In the genomic region with DNA sequence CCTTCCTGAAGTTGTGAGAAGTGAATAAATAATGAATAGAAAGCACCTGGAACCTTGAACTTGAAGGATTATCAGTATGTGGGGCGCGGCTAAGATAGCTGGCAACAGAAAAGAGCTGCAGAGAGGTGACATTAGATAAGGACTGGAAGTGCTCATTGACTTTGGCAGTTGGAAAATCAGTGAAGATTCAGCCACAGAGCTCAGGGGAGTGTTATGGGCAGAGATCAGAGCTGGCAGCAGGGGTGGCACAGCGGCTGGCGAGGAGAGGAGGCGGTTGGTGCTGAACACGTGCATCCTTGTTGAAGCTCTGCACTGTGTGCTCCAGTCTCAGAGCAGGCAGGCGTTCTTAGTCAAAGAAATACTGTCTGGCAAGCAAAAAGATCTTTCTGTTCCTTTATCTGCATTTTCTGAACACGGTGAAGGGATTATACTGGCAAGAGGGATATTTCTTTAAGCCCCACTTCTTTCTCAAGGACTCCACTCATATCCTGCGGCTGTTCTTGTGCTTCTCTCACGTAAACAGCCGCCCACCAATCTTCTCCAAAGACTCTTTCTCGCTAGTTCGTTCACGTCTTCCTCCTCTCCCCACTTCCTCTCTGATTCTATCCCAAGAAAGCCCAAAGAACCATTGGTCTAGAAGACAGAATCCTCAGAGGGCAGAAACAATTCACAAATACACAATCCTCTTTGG, we compare ENCODE assay signal across 18 cellular contexts. TPM values are rescaled to one million over a fixed set of nuclear protein-coding genes. Genes with fewer than 3 reads are reported as not detected.
DNase-seq lines count a peak whose midpoint lies in the region; ATAC-seq and TF ChIP-seq lines count a peak whose summit lies in the region.
"Had no signal": no experiment of that assay in that cellular context is flagged by ENCODE, and none has a peak within 500 bp of the region (broad histone marks: within the 10 kb centered on the region; RNA-seq: fewer than 3 reads in every experiment).

No MANE protein-coding gene starts in this region.

- peak overlapping the region; percentile 25 for H3K4me3 Mint-ChIP-seq in type B pancreatic cell
- no peak overlapping the region for H3K4me3 Mint-ChIP-seq in stimulated activated naive CD8-positive, alpha-beta T cell treated with anti-CD3 and anti-CD28 coated beads, Interleukin-15, amount 100 ng/mL, for 72 hours
- no peak overlapping the region for H3K4me3 Mint-ChIP-seq in activated T-cell treated with anti-CD3 and anti-CD28 coated beads, Interleukin-2, amount 50 U/mL, for 24 hours
- H3K4me3 Mint-ChIP-seq: activated T-cell treated with anti-CD3 and anti-CD28 coated beads, Interleukin-2, amount 50 U/mL, for 4 hours; CD4-positive, CD25-positive, alpha-beta regulatory T cell; dendritic cell treated with granulocyte-macrophage colony-stimulating factor and Interleukin-4, amounts not matched to agents 40 ng/mL and 50 ng/mL, for 4 days had no signal

- H3K36me3 ChIP-seq in left ventricle myocardium inferior, result no peaks in the 10 kb centered on the region
- H3K36me3 ChIP-seq: esophagus squamous epithelium, uterus had no signal

- H3K9me3 ChIP-seq in left ventricle myocardium inferior (replicated peaks), result no peaks in the 10 kb centered on the region
- H3K9me3 ChIP-seq: esophagus squamous epithelium, uterus had no signal

- no peaks in the 10 kb centered on the region for H3K27me3 ChIP-seq in left ventricle myocardium inferior (ENCODE audit: low read depth)
- H3K27me3 ChIP-seq: esophagus squamous epithelium, uterus had no signal

- no peak for TF ChIP-seq CTCF in left ventricle myocardium inferior (IDR thresholded peaks at IDR 0.05; ENCODE audit: borderline replicate concordance)
- TF ChIP-seq CTCF in type B pancreatic cell (conservative IDR thresholded peaks at IDR 0.05), result no peak

- H3K36me3 Mint-ChIP-seq in type B pancreatic cell, result no peaks in the 10 kb centered on the region
- no peaks in the 10 kb centered on the region for H3K36me3 Mint-ChIP-seq in activated T-cell treated with anti-CD3 and anti-CD28 coated beads, Interleukin-2, amount 50 U/mL, for 24 hours (ENCODE audit: low read depth)
- H3K36me3 Mint-ChIP-seq: CD4-positive, CD25-positive, alpha-beta regulatory T cell had no signal

- H3K4me1 ChIP-seq in left ventricle myocardium inferior, result peaks cover 47% of the 10 kb centered on the region
- H3K4me1 ChIP-seq: uterus had no signal

- H3K4me1 Mint-ChIP-seq in type B pancreatic cell (ENCODE audit: unreplicated experiment), result peaks cover 52% of the 10 kb centered on the region
- no peaks in the 10 kb centered on the region for H3K4me1 Mint-ChIP-seq in stimulated activated naive CD8-positive, alpha-beta T cell treated with anti-CD3 and anti-CD28 coated beads, Interleukin-15, amount 100 ng/mL, for 72 hours
- H3K4me1 Mint-ChIP-seq in activated T-cell treated with anti-CD3 and anti-CD28 coated beads, Interleukin-2, amount 50 U/mL, for 24 hours (ENCODE audit: low read depth), result no peaks in the 10 kb centered on the region
- H3K4me1 Mint-ChIP-seq: CD4-positive, CD25-positive, alpha-beta regulatory T cell had no signal

- peak; percentile 35 for ATAC-seq in Right ventricle myocardium inferior
- ATAC-seq in stimulated activated naive CD8-positive, alpha-beta T cell treated with anti-CD3 and anti-CD28 coated beads, Interleukin-15, amount 100 ng/mL, for 72 hours, result no peak
- ATAC-seq: activated T-cell treated with anti-CD3 and anti-CD28 coated beads, Interleukin-2, amount 50 U/mL, for 4 hours; Panc1 had no signal

- H3K4me3 ChIP-seq in left ventricle myocardium inferior, result no peak overlapping the region
- H3K4me3 ChIP-seq: esophagus squamous epithelium, uterus had no signal

- DNase-seq in Right ventricle myocardium inferior (ENCODE audit: missing footprints), result no peak
- no peak for DNase-seq in cardiac septum (ENCODE audit: low spot score)
- DNase-seq in left ventricle myocardium inferior, result no peak
- peak in 32 of 56 donors; percentile 6 to 61 (median 26) for DNase-seq in nucleus accumbens (lab: John Stamatoyannopoulos, UW)
- DNase-seq in type B pancreatic cell (ENCODE audit: extremely low spot score, unreplicated experiment), result no peak
- no peak for DNase-seq in activated T-cell treated with anti-CD3 and anti-CD28 coated beads, Interleukin-2, amount 50 U/mL, for 48 hours
- no peak for DNase-seq in stimulated activated naive CD8-positive, alpha-beta T cell treated with anti-CD3 and anti-CD28 coated beads, Interleukin-15, amount 100 ng/mL, for 72 hours
- no peak for DNase-seq in activated T-cell treated with anti-CD3 and anti-CD28 coated beads, Interleukin-2, amount 50 U/mL, for 24 hours
- DNase-seq: 8988T; activated CD4-positive, CD25-positive, alpha-beta regulatory T cell treated with anti-CD3 and anti-CD28 coated beads, Interleukin-2, amount 50 U/mL, for 72 hours; activated T-cell treated with anti-CD3 and anti-CD28 coated beads, Interleukin-2, amount 50 U/mL, for 4 hours; CD4-positive, CD25-positive, alpha-beta regulatory T cell; esophagus squamous epithelium; NCI-H187; NCI-H510A; uterus had no signal

- H3K27ac Mint-ChIP-seq in type B pancreatic cell, result peak overlapping the region; percentile 17
- H3K27ac Mint-ChIP-seq in stimulated activated naive CD8-positive, alpha-beta T cell treated with anti-CD3 and anti-CD28 coated beads, Interleukin-15, amount 100 ng/mL, for 72 hours, result peak overlapping the region in 1 of 2 donors; percentile 12
- no peak overlapping the region for H3K27ac Mint-ChIP-seq in activated T-cell treated with anti-CD3 and anti-CD28 coated beads, Interleukin-2, amount 50 U/mL, for 24 hours
- H3K27ac Mint-ChIP-seq: CD4-positive, CD25-positive, alpha-beta regulatory T cell; dendritic cell treated with granulocyte-macrophage colony-stimulating factor and Interleukin-4, amounts not matched to agents 40 ng/mL and 50 ng/mL, for 4 days had no signal

- no peaks in the 10 kb centered on the region for H3K9me3 Mint-ChIP-seq in type B pancreatic cell
- H3K9me3 Mint-ChIP-seq in stimulated activated naive CD8-positive, alpha-beta T cell treated with anti-CD3 and anti-CD28 coated beads, Interleukin-15, amount 100 ng/mL, for 72 hours, result no peaks in the 10 kb centered on the region
- no peaks in the 10 kb centered on the region for H3K9me3 Mint-ChIP-seq in activated T-cell treated with anti-CD3 and anti-CD28 coated beads, Interleukin-2, amount 50 U/mL, for 24 hours
- H3K9me3 Mint-ChIP-seq: activated T-cell treated with anti-CD3 and anti-CD28 coated beads, Interleukin-2, amount 50 U/mL, for 4 hours; CD4-positive, CD25-positive, alpha-beta regulatory T cell; dendritic cell treated with granulocyte-macrophage colony-stimulating factor and Interleukin-4, amounts not matched to agents 40 ng/mL and 50 ng/mL, for 4 days had no signal

- intact Hi-C loops in Right ventricle myocardium inferior (cut with DNase I) (loop anchor here (5.0 kb wide), 2 partner anchors 38 to 82 kb away; partner anchors contain the start of gene ADD3), cardiac septum (cut with DNase I) (loop anchor here (5.0 kb wide), 1 partner anchor 72 kb away; no protein-coding TSS in a partner anchor), left ventricle myocardium inferior (cut with micrococcal nuclease) (no loop called here)

- peak overlapping the region; percentile 49 for H3K27ac ChIP-seq in left ventricle myocardium inferior (replicated peaks)
- H3K27ac ChIP-seq: uterus had no signal

- no peaks in the 10 kb centered on the region for H3K27me3 Mint-ChIP-seq in type B pancreatic cell
- no peaks in the 10 kb centered on the region for H3K27me3 Mint-ChIP-seq in stimulated activated naive CD8-positive, alpha-beta T cell treated with anti-CD3 and anti-CD28 coated beads, Interleukin-15, amount 100 ng/mL, for 72 hours
- H3K27me3 Mint-ChIP-seq in activated T-cell treated with anti-CD3 and anti-CD28 coated beads, Interleukin-2, amount 50 U/mL, for 24 hours, result no peaks in the 10 kb centered on the region
- H3K27me3 Mint-ChIP-seq: dendritic cell treated with granulocyte-macrophage colony-stimulating factor and Interleukin-4, amounts not matched to agents 40 ng/mL and 50 ng/mL, for 4 days had no signal

RNA-seq across cellular contexts. Expression of gene ADD3, which starts 38.7 kb away (rescaled TPM):
- total RNA-seq in Right ventricle myocardium inferior (121 TPM), cardiac septum (77.2 TPM), left ventricle myocardium inferior (113 TPM), type B pancreatic cell (ENCODE audit: low replicate concordance) (140 and 183 TPM in 2 replicates)

RNA-seq across cellular contexts. Expression of gene XPNPEP1, which starts 45.8 kb away (rescaled TPM):
- total RNA-seq in Right ventricle myocardium inferior (43.6 TPM), cardiac septum (43.5 TPM), left ventricle myocardium inferior (35.7 TPM), type B pancreatic cell (ENCODE audit: low replicate concordance) (50.1 and 76.6 TPM in 2 replicates)

Comparison
In these comparisons a context has a peak if more than half of its experiments do, and no peak if none do; other contexts are left out.
1. DNase-seq: peak in nucleus accumbens (32 of 56); none in Right ventricle myocardium inferior (single experiment), cardiac septum (single experiment), left ventricle myocardium inferior (single experiment), type B pancreatic cell (single experiment), activated T-cell treated with anti-CD3 and anti-CD28 coated beads, Interleukin-2, amount 50 U/mL, for 48 hours (0 of 2), stimulated activated naive CD8-positive, alpha-beta T cell treated with anti-CD3 and anti-CD28 coated beads, Interleukin-15, amount 100 ng/mL, for 72 hours (0 of 2) and activated T-cell treated with anti-CD3 and anti-CD28 coated beads, Interleukin-2, amount 50 U/mL, for 24 hours (single experiment).